19 cellular contexts compared by ENCODE assay signal in genomic region chr10:1402821-1403507, GRCh38.
A peak's percentile ranks its signal among the peaks of the same experiment; 100 is the strongest.
DNase-seq lines count a peak whose midpoint lies in the region; ATAC-seq and TF ChIP-seq lines count a peak whose summit lies in the region.
"Had no signal": no experiment of that assay in that cellular context is flagged by ENCODE, and none has a peak within 500 bp of the region (broad histone marks: within the 10 kb centered on the region; RNA-seq: fewer than 3 reads in every experiment).

No MANE protein-coding gene starts in this region.

- H3K4me2 ChIP-seq in neuronal stem cell (ENCODE audit: insufficient read depth, low read length, poor library complexity, severe bottlenecking) (no peak overlapping the region), PC-9 (no peak overlapping the region)
- H3K4me2 ChIP-seq: A549 had no signal

- no peaks in the 10 kb centered on the region for H3K4me1 ChIP-seq in endodermal cell (ENCODE audit: control insufficient read depth, insufficient read depth, low read length)
- peaks cover 0 to 5% of the 10 kb centered on the region in 2 donors for H3K4me1 ChIP-seq in neuronal stem cell (ENCODE audit: control insufficient read depth in 2 of 2, insufficient read depth in 1 of 2, low read depth in 1 of 2, low read length in 2 of 2)
- no peaks in the 10 kb centered on the region for H3K4me1 ChIP-seq in vagina
- H3K4me1 ChIP-seq in PC-9 (replicated peaks; ENCODE audit: insufficient read depth): no peaks in the 10 kb centered on the region
- H3K4me1 ChIP-seq: A549, BE2C had no signal

- H4K20me1 ChIP-seq in PC-9 (ENCODE audit: insufficient read depth): no peaks in the 10 kb centered on the region

- no peak overlapping the region for H4K8ac ChIP-seq in neuronal stem cell (ENCODE audit: low read depth, low read length)

- H3K4me1 Mint-ChIP-seq in endodermal cell (peaks cover 12% of the 10 kb centered on the region), mesothelial cell of epicardium (peaks cover 8% of the 10 kb centered on the region)

- POLR2A ChIA-PET in PC-9 (lab: Charles Lee; ENCODE audit: unreplicated experiment): no interaction called here

- H3K36me3 ChIP-seq in endodermal cell (ENCODE audit: control insufficient read depth, insufficient read depth, low read length) (no peaks in the 10 kb centered on the region), neuronal stem cell (replicated peaks in 1 of 2; ENCODE audit: control insufficient read depth in 2 of 2, insufficient read depth in 2 of 2, low read length in 2 of 2) (no peaks in the 10 kb centered on the region), vagina (no peaks in the 10 kb centered on the region), PC-9 (ENCODE audit: low read depth) (no peaks in the 10 kb centered on the region)
- H3K36me3 ChIP-seq: BE2C had no signal

- H3K36me3 Mint-ChIP-seq in endodermal cell (ENCODE audit: low read depth): no peaks in the 10 kb centered on the region
- H3K36me3 Mint-ChIP-seq in mesothelial cell of epicardium: no peaks in the 10 kb centered on the region

- H2BK5ac ChIP-seq in neuronal stem cell (ENCODE audit: low read length): no peak overlapping the region

- H3K27ac ChIP-seq in endodermal cell (ENCODE audit: low read depth, low read length) (no peak overlapping the region), neuronal stem cell (replicated peaks; ENCODE audit: low read length) (no peak overlapping the region), vagina (no peak overlapping the region), PC-9 (no peak overlapping the region)
- H3K27ac ChIP-seq: A549 had no signal

- TF ChIP-seq CTCF in endodermal cell (conservative IDR thresholded peaks at IDR 0.05) (no peak), vagina (IDR thresholded peaks at IDR 0.05) (no peak), mesothelial cell of epicardium (IDR thresholded peaks at IDR 0.05; ENCODE audit: unreplicated experiment) (no peak), PC-9 (conservative IDR thresholded peaks at IDR 0.05) (no peak)

- H3K27me3 ChIP-seq in endodermal cell (ENCODE audit: control insufficient read depth, insufficient read depth, low read length, poor library complexity, severe bottlenecking): no peaks in the 10 kb centered on the region
- no peaks in the 10 kb centered on the region for H3K27me3 ChIP-seq in neuronal stem cell (ENCODE audit: control insufficient read depth in 3 of 3, insufficient read depth in 3 of 3, low read depth in 1 of 3, low read length in 3 of 3)
- H3K27me3 ChIP-seq in vagina: no peaks in the 10 kb centered on the region
- peaks cover 87% of the 10 kb centered on the region for H3K27me3 ChIP-seq in PC-9 (ENCODE audit: insufficient read depth, low read depth)
- H3K27me3 ChIP-seq: BE2C had no signal

- no peak for TF ChIP-seq POLR2A in vagina (IDR thresholded peaks at IDR 0.05)

- peak overlapping the region; percentile 32 for H3K14ac ChIP-seq in neuronal stem cell (ENCODE audit: low read length)

- H3K9me3 ChIP-seq in endodermal cell (ENCODE audit: control insufficient read depth, low read length) (no peaks in the 10 kb centered on the region), neuronal stem cell (replicated peaks in 1 of 2; ENCODE audit: control insufficient read depth in 2 of 2, insufficient read depth in 1 of 2, low read depth in 1 of 2, low read length in 2 of 2) (no peaks in the 10 kb centered on the region), vagina (no peaks in the 10 kb centered on the region), PC-9 (ENCODE audit: insufficient read depth, low read depth) (no peaks in the 10 kb centered on the region)
- H3K9me3 ChIP-seq: A549, BE2C had no signal

- no peaks in the 10 kb centered on the region for H3K9me3 Mint-ChIP-seq in endodermal cell
- no peaks in the 10 kb centered on the region for H3K9me3 Mint-ChIP-seq in mesothelial cell of epicardium

- H2BK120ac ChIP-seq in neuronal stem cell (ENCODE audit: low read depth, low read length): no peak overlapping the region

- no peak overlapping the region for H3K4me3 ChIP-seq in endodermal cell (ENCODE audit: low read length)
- H3K4me3 ChIP-seq in neuronal stem cell (ENCODE audit: low read length in 2 of 2): no peak overlapping the region
- no peak overlapping the region for H3K4me3 ChIP-seq in vagina
- no peak overlapping the region for H3K4me3 ChIP-seq in PC-9
- H3K4me3 ChIP-seq: A549 had no signal

- H3K23ac ChIP-seq in neuronal stem cell (ENCODE audit: low read depth, low read length, poor library complexity): no peak overlapping the region

- H2BK12ac ChIP-seq in neuronal stem cell (ENCODE audit: low read length): no peak overlapping the region

- BruUV-seq in PC-9 (replicated peaks; lab: Mats Ljungman, UMichigan): no TSS peak

- no peak for ATAC-seq in left ventricle myocardium superior
- ATAC-seq: Right ventricle myocardium inferior had no signal

- no peak overlapping the region for H3K27ac Mint-ChIP-seq in endodermal cell
- H3K27ac Mint-ChIP-seq in mesothelial cell of epicardium: no peak overlapping the region

- no peaks in the 10 kb centered on the region for H3F3A ChIP-seq in PC-9 (ENCODE audit: insufficient read depth, low read depth)

- peak; percentile 55 for DNase-seq in cardiac septum (ENCODE audit: low spot score)
- no peak for DNase-seq in left ventricle myocardium superior
- peak; percentile 34 for DNase-seq in endodermal cell
- no peak for DNase-seq in neuronal stem cell (ENCODE audit: low spot score)
- DNase-seq in vagina (ENCODE audit: extremely low spot score in 2 of 2): peak; percentile 37 to 55
- no peak for DNase-seq in mesothelial cell of epicardium (ENCODE audit: low spot score in 2 of 2, unreplicated experiment in 2 of 2)
- DNase-seq in DMS53 treated with DMSO at 0.1 percent for 48 hours (lab: John Stamatoyannopoulos, UW; ENCODE audit: unreplicated experiment): no peak
- DNase-seq in PC-9: no peak
- DNase-seq: DMS79, Karpas-422, MV-4-11, NCI-H1105 treated with DMSO at 0.1 percent for 48 hours, NCI-H2081, NCI-H446, NCI-H526, OCI-M1 had no signal

- H3K4me3 Mint-ChIP-seq in endodermal cell (no peak overlapping the region), mesothelial cell of epicardium (no peak overlapping the region)

- 94 to 96% methylated on average over 25 to 27 of the region's 27 CpGs for WGBS in endodermal cell (ENCODE audit: insufficient coverage in 1 of 2, insufficient read length in 1 of 2), 2 experiments
- WGBS in neuronal stem cell (ENCODE audit: extremely low coverage in 2 of 2, insufficient read length in 2 of 2, insufficient replicate concordance in 1 of 2), 2 donors: no CpG with 5 or more reads among the region's 27 CpGs

- no peak overlapping the region for H2AFZ ChIP-seq in neuronal stem cell (ENCODE audit: low read length)
- no peak overlapping the region for H2AFZ ChIP-seq in PC-9

- H3K4ac ChIP-seq in neuronal stem cell (ENCODE audit: low read length): no peak overlapping the region

- H2BK15ac ChIP-seq in neuronal stem cell (ENCODE audit: low read length): no peak overlapping the region

- CTCF ChIA-PET in PC-9 (lab: Charles Lee): no interaction called here

- no peak overlapping the region for H3K18ac ChIP-seq in neuronal stem cell (ENCODE audit: low read length)

- H3K79me1 ChIP-seq in neuronal stem cell (ENCODE audit: low read depth, low read length): no peaks in the 10 kb centered on the region

- H3K79me2 ChIP-seq in PC-9 (ENCODE audit: low read depth): no peaks in the 10 kb centered on the region

- no peak overlapping the region for H4K91ac ChIP-seq in neuronal stem cell (ENCODE audit: low read depth, low read length, poor library complexity)

- H3K9me2 ChIP-seq in PC-9 (ENCODE audit: insufficient read depth): no peaks in the 10 kb centered on the region

- no peak overlapping the region for H3K9ac ChIP-seq in endodermal cell (ENCODE audit: extremely low read depth, low read length, poor library complexity, severe bottlenecking)
- H3K9ac ChIP-seq in neuronal stem cell (ENCODE audit: low read depth, low read length, poor library complexity): no peak overlapping the region

- intact Hi-C loops in cardiac septum (cut with DNase I): no loop called here
- intact Hi-C loops in left ventricle myocardium superior (cut with micrococcal nuclease): no loop called here
- intact Hi-C loops in vagina (cut with DNase I): no loop called here
- intact Hi-C loops in PC-9 (cut with micrococcal nuclease; ENCODE audit: unreplicated experiment): no loop called here

- H2AK5ac ChIP-seq in neuronal stem cell (ENCODE audit: low read depth, low read length): no peak overlapping the region

- no peaks in the 10 kb centered on the region for H3K27me3 Mint-ChIP-seq in endodermal cell (ENCODE audit: insufficient read depth)
- H3K27me3 Mint-ChIP-seq in mesothelial cell of epicardium (ENCODE audit: low read depth): peaks cover 32% of the 10 kb centered on the region

Comparison
In these comparisons a context has a peak if more than half of its experiments do, and no peak if none do; other contexts are left out.
1. DNase-seq: peak in cardiac septum (single experiment), endodermal cell (single experiment) and vagina (2 of 2); none in left ventricle myocardium superior (single experiment), neuronal stem cell (single experiment), mesothelial cell of epicardium (0 of 2), DMS53 treated with DMSO at 0.1 percent for 48 hours (single experiment) and PC-9 (0 of 2).